In genomic region chr2:141524777-141525176, GRCh38 we compare ENCODE assay signal across 29 cellular contexts.
"Had no signal": no experiment of that assay in that cellular context is flagged by ENCODE, and none has a peak within 500 bp of the region (broad histone marks: within the 10 kb centered on the region; RNA-seq: fewer than 3 reads in every experiment).

No MANE protein-coding gene starts in this region.

- H3K9me3 Mint-ChIP-seq: stimulated activated memory B cell treated with anti-CD40 and anti-IgM and Interleukin-4, amounts not matched to agents 10 μg/mL and 1 μg/mL and 100 μg/mL, for 72 hours; stimulated activated naive B cell treated with anti-CD40 and anti-IgM and Interleukin-4, amounts not matched to agents 10 μg/mL and 1 μg/mL and 100 μg/mL, for 72 hours; stimulated activated naive CD8-positive, alpha-beta T cell treated with anti-CD3 and anti-CD28 coated beads, Interleukin-15, amount 100 ng/mL, for 72 hours; type B pancreatic cell had no signal

- H3K27ac Mint-ChIP-seq: stimulated activated effector memory CD8-positive, alpha-beta T cell treated with anti-CD3 and anti-CD28 coated beads, Interleukin-12 subunit alpha, Interleukin-12 subunit beta, amount 100 ng/mL, for 72 hours; stimulated activated memory B cell treated with anti-CD40 and anti-IgM and Interleukin-4, amounts not matched to agents 10 μg/mL and 1 μg/mL and 100 μg/mL, for 72 hours; stimulated activated naive B cell treated with anti-CD40 and anti-IgM and Interleukin-4, amounts not matched to agents 10 μg/mL and 1 μg/mL and 100 μg/mL, for 72 hours; stimulated activated naive CD8-positive, alpha-beta T cell treated with anti-CD3 and anti-CD28 coated beads, Interleukin-15, amount 100 ng/mL, for 72 hours; stimulated activated naive CD8-positive, alpha-beta T cell treated with anti-CD3 and anti-CD28 coated beads, Interleukin-15, Interleukin-2, amounts not matched to agents 100 ng/mL and 50 ng/mL, for 24 hours; type B pancreatic cell had no signal

- H3K27me3 Mint-ChIP-seq: stimulated activated memory B cell treated with anti-CD40 and anti-IgM and Interleukin-4, amounts not matched to agents 10 μg/mL and 1 μg/mL and 100 μg/mL, for 72 hours; stimulated activated naive B cell treated with anti-CD40 and anti-IgM and Interleukin-4, amounts not matched to agents 10 μg/mL and 1 μg/mL and 100 μg/mL, for 72 hours; stimulated activated naive CD8-positive, alpha-beta T cell treated with anti-CD3 and anti-CD28 coated beads, Interleukin-15, amount 100 ng/mL, for 72 hours; stimulated activated naive CD8-positive, alpha-beta T cell treated with anti-CD3 and anti-CD28 coated beads, Interleukin-15, Interleukin-2, amounts not matched to agents 100 ng/mL and 50 ng/mL, for 24 hours; type B pancreatic cell had no signal

- H3K36me3 Mint-ChIP-seq: stimulated activated effector memory CD8-positive, alpha-beta T cell treated with anti-CD3 and anti-CD28 coated beads, Interleukin-12 subunit alpha, Interleukin-12 subunit beta, amount 100 ng/mL, for 72 hours; stimulated activated memory B cell treated with anti-CD40 and anti-IgM and Interleukin-4, amounts not matched to agents 10 μg/mL and 1 μg/mL and 100 μg/mL, for 72 hours; stimulated activated naive B cell treated with anti-CD40 and anti-IgM and Interleukin-4, amounts not matched to agents 10 μg/mL and 1 μg/mL and 100 μg/mL, for 72 hours; type B pancreatic cell had no signal

- H3K36me3 ChIP-seq: stomach, suprapubic skin, thoracic aorta, thyroid gland, tibial artery, tibial nerve, transverse colon, upper lobe of left lung, upper lobe of right lung, uterus, vagina had no signal

- H3K4me3 ChIP-seq: stomach, suprapubic skin, testis, thoracic aorta, thyroid gland, tibial artery, tibial nerve, transverse colon, upper lobe of left lung, upper lobe of right lung, uterus, vagina had no signal

- H3K9me3 ChIP-seq: stomach, suprapubic skin, testis, thoracic aorta, thyroid gland, tibial artery, tibial nerve, transverse colon, upper lobe of left lung, upper lobe of right lung, uterus, vagina had no signal

- H3K4me3 Mint-ChIP-seq: stimulated activated effector memory CD8-positive, alpha-beta T cell treated with anti-CD3 and anti-CD28 coated beads, Interleukin-12 subunit alpha, Interleukin-12 subunit beta, amount 100 ng/mL, for 72 hours; stimulated activated memory B cell treated with anti-CD40 and anti-IgM and Interleukin-4, amounts not matched to agents 10 μg/mL and 1 μg/mL and 100 μg/mL, for 72 hours; stimulated activated naive B cell treated with anti-CD40 and anti-IgM and Interleukin-4, amounts not matched to agents 10 μg/mL and 1 μg/mL and 100 μg/mL, for 72 hours; stimulated activated naive CD8-positive, alpha-beta T cell treated with anti-CD3 and anti-CD28 coated beads, Interleukin-15, amount 100 ng/mL, for 72 hours; stimulated activated naive CD8-positive, alpha-beta T cell treated with anti-CD3 and anti-CD28 coated beads, Interleukin-15, Interleukin-2, amounts not matched to agents 100 ng/mL and 50 ng/mL, for 24 hours; type B pancreatic cell had no signal

- DNase-seq: stimulated activated CD4-positive, alpha-beta T cell treated with anti-CD3 and anti-CD28 coated beads, Interleukin-2, amount 100 ng/mL, for 48 hours; stimulated activated CD4-positive, alpha-beta T cell treated with anti-CD3 and anti-CD28 coated beads, Interleukin-4, amount 100 ng/mL, for 1 hour; stimulated activated CD4-positive, alpha-beta T cell treated with anti-CD3 and anti-CD28 coated beads, Interleukin-4, amount 100 ng/mL, for 24 hours; stimulated activated CD4-positive, alpha-beta T cell treated with anti-CD3 and anti-CD28 coated beads, Interleukin-4, amount 100 ng/mL, for 4 hours; stimulated activated CD8-positive, alpha-beta memory T cell treated with anti-CD3 and anti-CD28 coated beads, Interleukin-4, amount 100 ng/mL, for 48 hours; stimulated activated naive B cell treated with anti-CD40 and anti-IgM and Interleukin-4, amounts not matched to agents 10 μg/mL and 1 μg/mL and 100 μg/mL, for 72 hours; stimulated activated naive CD4-positive, alpha-beta T cell; stimulated activated naive CD4-positive, alpha-beta T cell treated with Interleukin-2 at 50 U/mL for 16 hours; stimulated activated naive CD8-positive, alpha-beta T cell treated with anti-CD3 and anti-CD28 coated beads, Interleukin-15, amount 100 ng/mL, for 72 hours; stimulated activated naive CD8-positive, alpha-beta T cell treated with anti-CD3 and anti-CD28 coated beads, Interleukin-15, Interleukin-2, amounts not matched to agents 100 U/mL and 50 U/mL, for 24 hours; stomach; substantia nigra; testis; thyroid gland; tibial artery; transverse colon; trophoblast cell; upper lobe of left lung; upper lobe of right lung; uterus had no signal

- FAIRE-seq: urothelium cell line had no signal

- H3K4me1 Mint-ChIP-seq: stimulated activated effector memory CD8-positive, alpha-beta T cell treated with anti-CD3 and anti-CD28 coated beads, Interleukin-12 subunit alpha, Interleukin-12 subunit beta, amount 100 ng/mL, for 72 hours; stimulated activated memory B cell treated with anti-CD40 and anti-IgM and Interleukin-4, amounts not matched to agents 10 μg/mL and 1 μg/mL and 100 μg/mL, for 72 hours; stimulated activated naive CD8-positive, alpha-beta T cell treated with anti-CD3 and anti-CD28 coated beads, Interleukin-15, amount 100 ng/mL, for 72 hours had no signal

- H3K27ac ChIP-seq: stomach, suprapubic skin, testis, thoracic aorta, thyroid gland, tibial artery, tibial nerve, transverse colon, upper lobe of left lung, upper lobe of right lung, uterus, vagina had no signal

- H3K27me3 ChIP-seq: stomach, suprapubic skin, testis, thyroid gland, tibial artery, tibial nerve, transverse colon, upper lobe of left lung, upper lobe of right lung, uterus, vagina had no signal

- H3K4me1 ChIP-seq: suprapubic skin, testis, tibial artery, tibial nerve, transverse colon, upper lobe of left lung, upper lobe of right lung, uterus, vagina had no signal

- ATAC-seq: stimulated activated effector memory CD8-positive, alpha-beta T cell treated with anti-CD3 and anti-CD28 coated beads, Interleukin-12 subunit alpha, Interleukin-12 subunit beta, amount 100 ng/mL, for 72 hours; stimulated activated memory B cell treated with anti-CD40 and anti-IgM and Interleukin-4, amounts not matched to agents 10 μg/mL and 1 μg/mL and 100 μg/mL, for 72 hours; stimulated activated naive B cell treated with anti-CD40 and anti-IgM and Interleukin-4, amounts not matched to agents 10 μg/mL and 1 μg/mL and 100 μg/mL, for 72 hours; stimulated activated naive CD8-positive, alpha-beta T cell treated with anti-CD3 and anti-CD28 coated beads, Interleukin-15, amount 100 ng/mL, for 72 hours; stimulated activated naive CD8-positive, alpha-beta T cell treated with anti-CD3 and anti-CD28 coated beads, Interleukin-15, Interleukin-2, amounts not matched to agents 100 U/mL and 50 U/mL, for 24 hours; upper lobe of right lung had no signal
